1 cellular context compared by ENCODE assay signal in the genomic region with DNA sequence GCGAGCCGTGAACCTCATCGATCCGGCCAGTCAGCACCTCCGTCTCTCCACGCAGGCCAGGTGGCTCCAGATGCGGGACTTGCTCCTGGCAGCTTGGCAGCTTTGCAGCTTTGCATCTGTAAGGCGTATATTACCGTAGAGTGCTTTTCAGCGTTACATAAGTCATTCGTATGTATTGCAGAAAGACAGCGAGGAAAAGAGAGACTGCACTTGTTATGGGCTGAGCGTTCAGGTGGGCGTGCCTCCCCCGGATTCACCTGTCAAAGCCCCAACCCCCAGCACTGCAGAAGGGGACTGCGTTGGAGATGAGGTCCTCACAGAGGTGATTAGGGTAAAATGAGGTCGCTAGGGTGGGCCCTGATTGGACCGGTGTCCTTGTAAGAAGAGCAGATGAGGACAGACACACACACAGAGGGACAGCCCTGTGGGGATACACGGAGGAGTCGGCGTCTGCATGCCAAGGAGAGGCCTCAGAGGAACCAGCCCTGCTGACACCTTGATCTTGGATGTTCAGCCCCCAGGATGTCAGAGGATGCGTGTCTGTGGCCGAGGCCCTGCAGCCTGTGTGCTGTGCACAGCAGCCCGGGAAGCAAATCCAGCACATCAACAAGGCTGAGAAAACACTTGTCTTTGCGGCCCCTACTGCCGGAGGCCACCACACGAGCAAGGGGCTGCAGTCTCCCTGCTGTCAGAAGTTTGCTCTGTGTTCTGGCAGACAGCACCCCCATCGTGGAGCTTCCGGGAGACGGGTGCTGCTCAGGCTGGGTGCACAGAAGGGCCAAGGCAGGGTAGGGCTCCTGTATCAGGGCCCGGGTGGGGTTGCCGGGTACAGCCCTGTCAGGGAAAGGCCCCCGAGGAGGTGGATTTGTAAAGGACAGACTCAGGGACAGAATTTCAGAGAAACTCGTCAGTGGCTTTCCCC.
TF ChIP-seq lines count a peak whose summit lies in the region.

No MANE protein-coding gene starts in this region.

TF ChIP-seq in HEK293, 187 proteins besides CTCF, POLR2A, EP300 and RAD21:
- peak; percentile 56 for TF ChIP-seq ZFHX2 (tag by site-specific recombination; conservative IDR thresholded peaks at IDR 0.05)
- no peak for TF ChIP-seq ZNF138 (tag by site-specific recombination; IDR thresholded peaks at IDR 0.05; ENCODE audit: borderline replicate concordance)
- no peak for TF ChIP-seq ZNF292 (tag by site-specific recombination; IDR thresholded peaks at IDR 0.05; ENCODE audit: borderline replicate concordance, low read depth)
- peak; percentile 61 for TF ChIP-seq EGR2 (tag by site-specific recombination; IDR thresholded peaks at IDR 0.05; ENCODE audit: low read depth)
- TF ChIP-seq ZNF548 (tag by site-specific recombination; IDR thresholded peaks at IDR 0.05): peak; percentile 99
- TF ChIP-seq RBAK (tag by site-specific recombination; IDR thresholded peaks at IDR 0.05): no peak
- peak; percentile 63 for TF ChIP-seq ZNF600 (tag by site-specific recombination; IDR thresholded peaks at IDR 0.05)
- TF ChIP-seq SETDB1 (IDR thresholded peaks at IDR 0.05; ENCODE audit: insufficient read length, low read length): peak; percentile 20
